Comparison of ENCODE assay signal across 8 cellular contexts in genomic region chr1:33080885-33081553, GRCh38. TPM values are rescaled to one million over a fixed set of nuclear protein-coding genes. Genes with fewer than 3 reads are reported as not detected.
A peak's percentile ranks its signal among the peaks of the same experiment; 100 is the strongest.
DNase-seq lines count a peak whose midpoint lies in the region; ATAC-seq, FAIRE-seq and TF ChIP-seq lines count a peak whose summit lies in the region.

Gene AZIN2 (plus strand): TSS chr1:33081153. CDS start chr1:33082250, 1,097 bp downstream.

- peak within 1 kb of the TSS; percentile 24 to 78 for H3K27ac Mint-ChIP-seq in natural killer cell
- peak within 1 kb of the TSS; percentile 33 for H3K27ac Mint-ChIP-seq in stimulated activated naive B cell treated with anti-CD40 and anti-IgM and Interleukin-4, amounts not matched to agents 10 μg/mL and 1 μg/mL and 100 μg/mL, for 72 hours

- H3K9me3 ChIP-seq in Karpas-422 (ENCODE audit: low read length) = no peaks in the 10 kb centered on the region

- peaks cover 23 to 26% of the 10 kb centered on the region in 2 donors for H3K4me1 Mint-ChIP-seq in natural killer cell
- peaks cover 9 to 20% of the 10 kb centered on the region in 2 donors for H3K4me1 Mint-ChIP-seq in stimulated activated naive B cell treated with anti-CD40 and anti-IgM and Interleukin-4, amounts not matched to agents 10 μg/mL and 1 μg/mL and 100 μg/mL, for 72 hours

- H4K20me1 ChIP-seq in Karpas-422 (ENCODE audit: insufficient read depth, low read depth, low read length) = no peaks in the 10 kb centered on the region

- no peak within 1 kb of the TSS for H3K27ac ChIP-seq in Karpas-422 (ENCODE audit: low read length)

- no peaks in the 10 kb centered on the region for H3K36me3 ChIP-seq in Karpas-422 (ENCODE audit: insufficient read depth, low read length)

- no peaks in the 10 kb centered on the region for H3K9me2 ChIP-seq in Karpas-422 (replicated peaks; ENCODE audit: insufficient read depth, low read length)

- peak; percentile 35 for FAIRE-seq in RCC 7860 (lab: Jason Lieb, UNC)

- H3K79me2 ChIP-seq in Karpas-422 (ENCODE audit: low read length) = no peaks in the 10 kb centered on the region

- no peaks in the 10 kb centered on the region for H3K27me3 ChIP-seq in Karpas-422 (ENCODE audit: low read length)

- H2AFZ ChIP-seq in Karpas-422 (ENCODE audit: low read length) = peak within 1 kb of the TSS; percentile 82

- TF ChIP-seq CTCF in fibroblast of pulmonary artery (IDR thresholded peaks at IDR 0.05; ENCODE audit: low read length, missing control alignments) = no peak
- TF ChIP-seq CTCF in natural killer cell (IDR thresholded peaks at IDR 0.05) = no peak

- H3K4me3 ChIP-seq in Karpas-422 (ENCODE audit: low read length) (peak within 1 kb of the TSS; percentile 63), fibroblast of pulmonary artery (replicated peaks; ENCODE audit: low read depth, low read length) (peak within 1 kb of the TSS; percentile 79)

- DNase-seq in DMS79 (lab: John Stamatoyannopoulos, UW) = peak; percentile 88
- DNase-seq in Karpas-422 = peak; percentile 98
- peak; percentile 90 for DNase-seq in RCC 7860 (ENCODE audit: low spot score)
- DNase-seq in activated T-helper 9 cell treated with anti-CD3 and anti-CD28 coated beads, Interleukin-2, amount 50 U/mL, for 16 hours (ENCODE audit: low read depth) = peak; percentile 96
- peak; percentile 95 for DNase-seq in fibroblast of pulmonary artery (ENCODE audit: low read depth)
- peak; percentile 94 for DNase-seq in natural killer cell
- peak; percentile 90 for DNase-seq in stimulated activated naive B cell treated with anti-CD40 and anti-IgM and Interleukin-4, amounts not matched to agents 10 μg/mL and 1 μg/mL and 100 μg/mL, for 72 hours

- H3K4me1 ChIP-seq in Karpas-422 (ENCODE audit: low read length) = peaks cover 14% of the 10 kb centered on the region

- H3K9ac ChIP-seq in Karpas-422 (ENCODE audit: low read length) = peak within 1 kb of the TSS; percentile 58

- peak within 1 kb of the TSS; percentile 85 for H3K4me3 Mint-ChIP-seq in natural killer cell
- H3K4me3 Mint-ChIP-seq in stimulated activated naive B cell treated with anti-CD40 and anti-IgM and Interleukin-4, amounts not matched to agents 10 μg/mL and 1 μg/mL and 100 μg/mL, for 72 hours = peak within 1 kb of the TSS; percentile 74 to 85

- H3K27me3 Mint-ChIP-seq in natural killer cell (ENCODE audit: low read depth in 2 of 2) = peaks cover 0 to 6% of the 10 kb centered on the region in 2 donors
- H3K27me3 Mint-ChIP-seq in stimulated activated naive B cell treated with anti-CD40 and anti-IgM and Interleukin-4, amounts not matched to agents 10 μg/mL and 1 μg/mL and 100 μg/mL, for 72 hours = peaks cover 35 to 39% of the 10 kb centered on the region in 2 donors

- intact Hi-C loops in natural killer cell (cut with micrococcal nuclease) = loop anchor here (2.0 to 10.0 kb wide), 2 partner anchors 44 to 366 kb away; partner anchors contain the start of gene AK2

- H3K4me2 ChIP-seq in Karpas-422 (ENCODE audit: low read depth, low read length, poor library complexity, severe bottlenecking) = peak within 1 kb of the TSS; percentile 76

- no peaks in the 10 kb centered on the region for H3K9me3 Mint-ChIP-seq in natural killer cell
- H3K9me3 Mint-ChIP-seq in stimulated activated naive B cell treated with anti-CD40 and anti-IgM and Interleukin-4, amounts not matched to agents 10 μg/mL and 1 μg/mL and 100 μg/mL, for 72 hours = no peaks in the 10 kb centered on the region

- ATAC-seq in GM21825 (IDR thresholded peaks at IDR 0.05; ENCODE audit: unreplicated experiment) (peak; percentile 93), natural killer cell (peak; percentile 99)
- peak; percentile 100 for ATAC-seq in stimulated activated naive B cell treated with anti-CD40 and anti-IgM and Interleukin-4, amounts not matched to agents 10 μg/mL and 1 μg/mL and 100 μg/mL, for 72 hours (replicated peaks)

- no peaks in the 10 kb centered on the region for H3K36me3 Mint-ChIP-seq in natural killer cell
- no peaks in the 10 kb centered on the region for H3K36me3 Mint-ChIP-seq in stimulated activated naive B cell treated with anti-CD40 and anti-IgM and Interleukin-4, amounts not matched to agents 10 μg/mL and 1 μg/mL and 100 μg/mL, for 72 hours

RNA-seq across cellular contexts. Expression of gene AZIN2, which starts in this region (rescaled TPM):
- 0.30 and 1.8 TPM in 2 replicates for total RNA-seq in Karpas-422 (2014; rRNA removed; shearing (Covaris generic); ENCODE audit: low replicate concordance)
- total RNA-seq in natural killer cell = 1 to 10 TPM; 1.9 to 5.1 (median 4.1) TPM
